ENCODE assay signal across 8 cellular contexts in the genomic region with DNA sequence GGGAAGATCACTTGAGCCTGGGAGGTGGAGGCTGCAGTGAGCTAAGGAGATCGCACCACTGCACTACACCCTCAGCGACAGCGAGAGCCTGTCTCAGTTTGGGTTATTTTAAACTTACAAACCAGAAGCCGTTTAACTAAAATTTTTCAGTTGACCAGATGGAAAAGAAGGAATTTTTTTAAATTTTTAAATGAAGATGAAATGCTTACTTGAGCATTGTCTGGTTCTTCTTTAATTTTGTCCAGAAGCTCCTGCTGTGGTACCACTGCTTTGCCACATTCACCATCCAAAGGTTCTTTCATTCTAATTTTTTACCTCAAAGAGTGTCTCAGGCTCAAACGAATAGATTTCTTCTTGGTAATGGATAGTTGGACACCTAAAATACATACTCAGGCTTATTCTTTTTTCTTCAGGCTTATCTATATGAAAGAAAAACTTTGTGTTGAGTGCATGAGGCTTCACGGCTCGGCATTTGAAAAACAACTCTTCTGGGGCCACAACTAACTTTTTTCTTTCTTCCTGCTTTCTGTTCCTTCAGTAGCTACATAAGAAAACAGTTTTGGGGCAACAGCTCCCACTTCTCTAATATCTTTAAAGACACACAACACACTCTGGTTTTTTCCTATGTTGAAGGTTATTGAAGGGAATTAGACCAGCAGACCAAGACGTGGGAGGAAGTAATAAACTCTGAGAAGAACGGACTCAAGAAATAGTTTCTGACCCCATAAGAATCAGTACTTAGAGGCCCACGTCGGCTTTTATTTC. TPM values are rescaled to one million over a fixed set of nuclear protein-coding genes. Genes with fewer than 3 reads are reported as not detected.
A peak's percentile ranks its signal among the peaks of the same experiment; 100 is the strongest.
DNase-seq lines count a peak whose midpoint lies in the region; ATAC-seq and TF ChIP-seq lines count a peak whose summit lies in the region.

No MANE protein-coding gene starts in this region.

- H3K9me3 ChIP-seq in Peyer's patch (no peaks in the 10 kb centered on the region), neutrophil (no peaks in the 10 kb centered on the region)

- ATAC-seq in HG03469 (IDR thresholded peaks at IDR 0.05; ENCODE audit: unreplicated experiment): no peak

- H3K27ac ChIP-seq in Peyer's patch: peak overlapping the region; percentile 82 to 95 (median 89)
- H3K27ac ChIP-seq in neutrophil: peak overlapping the region; percentile 89

- peaks cover 0 to 12% (median 5%) of the 10 kb centered on the region in 4 donors for H3K4me1 ChIP-seq in Peyer's patch
- peaks cover 20 to 26% of the 10 kb centered on the region in 2 experiments for H3K4me1 ChIP-seq in neutrophil (ENCODE audit: control insufficient read depth in 1 of 2, insufficient read depth in 1 of 2, low read depth in 1 of 2, low read length in 1 of 2)

- peak; percentile 41 for DNase-seq in GM20000 (ENCODE audit: low spot score)
- no peak for DNase-seq in Peyer's patch
- no peak for DNase-seq in epithelial cell of proximal tubule (ENCODE audit: low read depth)
- DNase-seq in COLO829 (ENCODE audit: low spot score): no peak
- no peak for DNase-seq in NCI-H510A (lab: John Stamatoyannopoulos, UW)
- no peak for DNase-seq in activated CD4-positive, alpha-beta T cell treated with anti-CD3 and anti-CD28 coated beads, Interleukin-2, amount 50 U/mL, for 1 hour

- H3K27me3 ChIP-seq in Peyer's patch: no peaks in the 10 kb centered on the region
- peaks cover 9% of the 10 kb centered on the region for H3K27me3 ChIP-seq in neutrophil

- TF ChIP-seq CTCF in GM20000 (IDR thresholded peaks at IDR 0.05; ENCODE audit: extremely low read depth, missing control alignments) (no peak), Peyer's patch (IDR thresholded peaks at IDR 0.05) (no peak), epithelial cell of proximal tubule (conservative IDR thresholded peaks at IDR 0.05; ENCODE audit: low read depth, low read length) (no peak), neutrophil (IDR thresholded peaks at IDR 0.05) (no peak)

- no peak for TF ChIP-seq POLR2A in Peyer's patch (IDR thresholded peaks at IDR 0.05)

- no peaks in the 10 kb centered on the region for H3K36me3 ChIP-seq in Peyer's patch
- H3K36me3 ChIP-seq in neutrophil: peaks cover 9% of the 10 kb centered on the region

- peak overlapping the region; percentile 70 to 75 (median 74) for H3K4me3 ChIP-seq in Peyer's patch
- H3K4me3 ChIP-seq in epithelial cell of proximal tubule (ENCODE audit: low read depth, low read length): peak overlapping the region; percentile 70
- peak overlapping the region; percentile 85 to 99 for H3K4me3 ChIP-seq in neutrophil (ENCODE audit: low read depth in 1 of 2, low read length in 1 of 2)

RNA-seq across cellular contexts. Expression of a gene that starts 1.2 kb away (rescaled TPM):
- total RNA-seq in Peyer's patch (10 to 100 TPM; 23.1 to 36.9 (median 31.1) TPM), epithelial cell of proximal tubule (4.6 and 8.0 TPM in 2 replicates)

RNA-seq across cellular contexts. Expression of a gene that starts 45.4 kb away (rescaled TPM):
- total RNA-seq in Peyer's patch (10 to 100 TPM in 3 of 4 donors, 1 to 10 TPM in 1; 7.4 to 22.8 (median 14.7) TPM), epithelial cell of proximal tubule (20.1 and 28.8 TPM in 2 replicates)

RNA-seq across cellular contexts. Expression of a gene that starts 48.7 kb away (rescaled TPM):
- total RNA-seq in Peyer's patch (10 to 100 TPM in 3 of 4 donors, 1 to 10 TPM in 1; 9.6 to 44.6 (median 13.1) TPM), epithelial cell of proximal tubule (12.6 and 12.8 TPM in 2 replicates)
